In the genomic region with DNA sequence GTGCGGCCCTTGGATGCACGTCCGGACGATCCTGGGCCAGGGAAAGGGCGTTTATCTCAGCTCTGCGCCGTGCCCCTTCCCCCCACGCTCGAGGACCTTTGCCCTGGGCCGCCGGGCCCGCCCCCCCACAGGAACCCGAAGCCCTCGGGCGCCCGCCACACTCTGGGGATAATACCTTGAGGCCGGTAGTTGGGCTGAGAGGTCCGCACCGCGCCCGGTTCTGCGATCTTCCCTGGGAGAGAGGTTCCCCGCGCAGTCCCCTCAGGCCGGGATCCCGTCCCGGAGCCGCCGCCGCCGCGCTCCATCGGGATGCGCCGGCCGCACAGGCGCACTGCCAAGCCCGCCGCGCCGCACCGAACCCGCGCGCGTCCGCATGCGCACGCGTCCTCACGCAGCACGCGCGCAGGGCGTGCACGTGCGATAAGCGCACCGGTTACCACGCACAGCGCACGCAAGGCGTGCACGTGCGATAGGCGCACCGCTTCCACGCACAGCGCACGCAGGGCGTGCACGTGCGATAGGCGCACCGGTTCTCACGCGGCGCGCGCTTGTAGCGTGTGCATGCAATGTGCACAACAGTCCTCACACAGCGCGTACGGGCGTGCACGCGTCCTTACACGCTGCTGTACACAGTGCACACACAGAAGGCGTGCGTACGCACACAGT, we compare ENCODE assay signal across 9 cellular contexts.
DNase-seq lines count a peak whose midpoint lies in the region; ATAC-seq and TF ChIP-seq lines count a peak whose summit lies in the region.
"Had no signal": no experiment of that assay in that cellular context is flagged by ENCODE, and none has a peak within 500 bp of the region (broad histone marks: within the 10 kb centered on the region; RNA-seq: fewer than 3 reads in every experiment).

A gene (minus strand): TSS at position 333 of the 666 bp plus-strand sequence. CDS start 28 bp downstream, at position 305.

- ATAC-seq in stimulated activated naive CD8-positive, alpha-beta T cell treated with anti-CD3 and anti-CD28 coated beads, Interleukin-15, Interleukin-2, amounts not matched to agents 100 U/mL and 50 U/mL, for 24 hours: peak; percentile 28

- no peak for TF ChIP-seq CTCF in astrocyte of the cerebellum (IDR thresholded peaks at IDR 0.05; ENCODE audit: low read depth, low read length, missing control alignments)

- peak within 1 kb of the TSS; percentile 34 for H3K4me3 ChIP-seq in astrocyte of the cerebellum (ENCODE audit: low read depth, low read length)

- peak; percentile 68 for DNase-seq in DMS 273 (lab: John Stamatoyannopoulos, UW; ENCODE audit: unreplicated experiment)
- DNase-seq in DMS 273 treated with DMSO at 0.1 percent for 48 hours (lab: John Stamatoyannopoulos, UW): no peak
- DNase-seq in astrocyte of the cerebellum (ENCODE audit: low read depth): no peak
- peak; percentile 57 for DNase-seq in islet precursor cell
- DNase-seq in stimulated activated naive CD8-positive, alpha-beta T cell treated with anti-CD3 and anti-CD28 coated beads, Interleukin-15, Interleukin-2, amounts not matched to agents 100 U/mL and 50 U/mL, for 24 hours: no peak
- DNase-seq in NCI-H1436 treated with DMSO at 0.1 percent for 48 hours (lab: John Stamatoyannopoulos, UW): no peak
- no peak for DNase-seq in cerebellar nuclear complex (lab: John Stamatoyannopoulos, UW)
- no peak for DNase-seq in DMS153 (lab: John Stamatoyannopoulos, UW)
- DNase-seq: NCI-H2029 treated with DMSO at 0.1 percent for 48 hours had no signal

- in situ Hi-C loops in astrocyte of the cerebellum (cut with HindIII; ENCODE audit: low sequenced_read_pairs): no loop called here

Comparison
In these comparisons a context has a peak if more than half of its experiments do, and no peak if none do; other contexts are left out.
1. DNase-seq: peak in DMS 273 (single experiment) and islet precursor cell (single experiment); none in DMS 273 treated with DMSO at 0.1 percent for 48 hours (single experiment), astrocyte of the cerebellum (single experiment), stimulated activated naive CD8-positive, alpha-beta T cell treated with anti-CD3 and anti-CD28 coated beads, Interleukin-15, Interleukin-2, amounts not matched to agents 100 U/mL and 50 U/mL, for 24 hours (single experiment), NCI-H1436 treated with DMSO at 0.1 percent for 48 hours (single experiment), cerebellar nuclear complex (0 of 2) and DMS153 (single experiment).